In genomic region chr12:56190695-56191155, GRCh38 we compare ENCODE assay signal across 8 cellular contexts. TPM values are rescaled to one million over a fixed set of nuclear protein-coding genes. Genes with fewer than 3 reads are reported as not detected.
DNase-seq lines count a peak whose midpoint lies in the region; ATAC-seq and TF ChIP-seq lines count a peak whose summit lies in the region.

No MANE protein-coding gene starts in this region.

- H3K4me3 ChIP-seq in iPS-20b (ENCODE audit: low read length) (peak overlapping the region; percentile 98), stomach (peak overlapping the region; percentile 85 to 98 (median 90))

- H3K36me3 ChIP-seq in iPS-20b (ENCODE audit: insufficient read depth, low read depth, low read length) (peaks cover 19% of the 10 kb centered on the region), stomach (peaks cover 5 to 12% (median 12%) of the 10 kb centered on the region in 4 donors)

- H3K9me3 ChIP-seq in iPS-20b (ENCODE audit: insufficient read depth, low read depth, low read length): no peaks in the 10 kb centered on the region
- no peaks in the 10 kb centered on the region for H3K9me3 ChIP-seq in stomach

- H3K4me3 Mint-ChIP-seq in activated CD4-positive, alpha-beta memory T cell treated with anti-CD3 and anti-CD28 coated beads, Interleukin-2, amount 10 ng/mL, durations not matched to agents 7 days and 5 days: peak overlapping the region; percentile 97

- intact Hi-C loops in stomach (cut with DNase I; ENCODE audit: low total_unique reads) (no loop called here), head of caudate nucleus (cut with DNase I) (loop anchor here (2.0 to 10.0 kb wide), 2 partner anchors 34 to 74 kb away; partner anchors contain the start of genes COQ10A and NABP2)

- TF ChIP-seq POLR2A in stomach (IDR thresholded peaks at IDR 0.05): no peak

- H3K36me3 Mint-ChIP-seq in activated CD4-positive, alpha-beta memory T cell treated with anti-CD3 and anti-CD28 coated beads, Interleukin-2, amount 10 ng/mL, durations not matched to agents 7 days and 5 days (ENCODE audit: low read depth): peaks cover 44% of the 10 kb centered on the region

- no peak for TF ChIP-seq CTCF in stomach (IDR thresholded peaks at IDR 0.05)

- TF ChIP-seq EP300 in stomach (IDR thresholded peaks at IDR 0.05): no peak

- H3K4me1 ChIP-seq in iPS-20b (ENCODE audit: insufficient read depth, low read length) (peaks cover 12% of the 10 kb centered on the region; the same call in 1 of the 2 replicates), stomach (peaks cover 14 to 34% (median 22%) of the 10 kb centered on the region in 4 donors)

- CTCF ChIA-PET in activated CD4-positive, alpha-beta memory T cell treated with anti-CD3 and anti-CD28 coated beads, Interleukin-2, amount 10 ng/mL, durations not matched to agents 7 days and 5 days (lab: Charles Lee): interaction anchor here (0.7 to 9.6 kb wide), 14 partner anchors 10 to 373 kb away, joined by 3 to 271 read pairs (median 9); partner anchors contain the start of genes ANKRD52, CS, ESYT1 and ORMDL2

- no peaks in the 10 kb centered on the region for H3K9me3 Mint-ChIP-seq in activated CD4-positive, alpha-beta memory T cell treated with anti-CD3 and anti-CD28 coated beads, Interleukin-2, amount 10 ng/mL, durations not matched to agents 7 days and 5 days

- H3K27me3 ChIP-seq in iPS-20b (ENCODE audit: insufficient read depth, low read length): no peaks in the 10 kb centered on the region
- no peaks in the 10 kb centered on the region for H3K27me3 ChIP-seq in stomach

- no peak for ATAC-seq in HG02885 (IDR thresholded peaks at IDR 0.05; ENCODE audit: poor library complexity, unreplicated experiment)

- H3K4me1 Mint-ChIP-seq in activated CD4-positive, alpha-beta memory T cell treated with anti-CD3 and anti-CD28 coated beads, Interleukin-2, amount 10 ng/mL, durations not matched to agents 7 days and 5 days: peaks cover 52% of the 10 kb centered on the region

- peak overlapping the region; percentile 98; the same call in 1 of the 2 replicates for H3K9ac ChIP-seq in iPS-20b (ENCODE audit: low read depth, low read length)

- H3K27ac Mint-ChIP-seq in activated CD4-positive, alpha-beta memory T cell treated with anti-CD3 and anti-CD28 coated beads, Interleukin-2, amount 10 ng/mL, durations not matched to agents 7 days and 5 days: peak overlapping the region; percentile 94

- POLR2A ChIA-PET in activated CD4-positive, alpha-beta memory T cell treated with anti-CD3 and anti-CD28 coated beads, Interleukin-2, amount 10 ng/mL, durations not matched to agents 7 days and 5 days (lab: Charles Lee): interaction anchor here (0.6 to 5.1 kb wide), 8 partner anchors 29 to 278 kb away, joined by 3 to 114 read pairs (median 16); partner anchors contain the start of genes ESYT1, MYL6, PA2G4 and RPL41

- DNase-seq in NCI-H748 (lab: John Stamatoyannopoulos, UW; ENCODE audit: unreplicated experiment): peak; percentile 59
- no peak for DNase-seq in NCI-H748 treated with DMSO at 0.1 percent for 48 hours (lab: John Stamatoyannopoulos, UW)
- DNase-seq in activated CD4-positive, alpha-beta memory T cell treated with anti-CD3 and anti-CD28 coated beads, Interleukin-2, amount 10 ng/mL, durations not matched to agents 7 days and 5 days: no peak
- no peak for DNase-seq in stomach
- DNase-seq in head of caudate nucleus: no peak
- DNase-seq in AG08396 (ENCODE audit: low spot score): no peak

- H3K27me3 Mint-ChIP-seq in activated CD4-positive, alpha-beta memory T cell treated with anti-CD3 and anti-CD28 coated beads, Interleukin-2, amount 10 ng/mL, durations not matched to agents 7 days and 5 days: no peaks in the 10 kb centered on the region

- WGBS in stomach, 5 donors: 21 to 27% (median 25%) methylated on average over 9 of the region's 9 CpGs

- H3K27ac ChIP-seq in iPS-20b (ENCODE audit: low read length) (no peak overlapping the region), stomach (peak overlapping the region; percentile 88 to 98 (median 95))

RNA-seq across cellular contexts. Expression of gene SMARCC2, which starts 1.4 kb away (rescaled TPM):
- 100 to 1,000 TPM; 133 to 137 TPM for total RNA-seq in activated CD4-positive, alpha-beta memory T cell treated with anti-CD3 and anti-CD28 coated beads, Interleukin-2, amount 10 ng/mL, durations not matched to agents 7 days and 5 days
- total RNA-seq in stomach: 100 to 1,000 TPM in 2 of 5 donors, 10 to 100 TPM in 3; 58.0 to 131 (median 72.1) TPM
- polyA plus RNA-seq in stomach: 10 to 100 TPM; 12.5 to 25.7 (median 20.1) TPM

RNA-seq across cellular contexts. Expression of gene RNF41, which starts 31.0 kb away (rescaled TPM):
- total RNA-seq in activated CD4-positive, alpha-beta memory T cell treated with anti-CD3 and anti-CD28 coated beads, Interleukin-2, amount 10 ng/mL, durations not matched to agents 7 days and 5 days: 10 to 100 TPM; 33.8 to 35.2 TPM
- 10 to 100 TPM; 29.4 to 92.4 (median 52.7) TPM for total RNA-seq in stomach
- polyA plus RNA-seq in stomach: 10 to 100 TPM; 10.4 to 20.5 (median 17.4) TPM

RNA-seq across cellular contexts. Expression of gene MYL6, which starts 32.6 kb away (rescaled TPM):
- total RNA-seq in activated CD4-positive, alpha-beta memory T cell treated with anti-CD3 and anti-CD28 coated beads, Interleukin-2, amount 10 ng/mL, durations not matched to agents 7 days and 5 days: 1,000 to 10,000 TPM; 1,594 to 1,602 TPM
- total RNA-seq in stomach: 1,000 to 10,000 TPM; 1,132 to 3,648 (median 2,772) TPM
- 1,000 to 10,000 TPM; 3,181 to 4,672 (median 3,569) TPM for polyA plus RNA-seq in stomach

RNA-seq across cellular contexts. Expression of gene NABP2, which starts 33.4 kb away (rescaled TPM):
- total RNA-seq in activated CD4-positive, alpha-beta memory T cell treated with anti-CD3 and anti-CD28 coated beads, Interleukin-2, amount 10 ng/mL, durations not matched to agents 7 days and 5 days: 10 to 100 TPM; 49.6 to 52.3 TPM
- total RNA-seq in stomach: 10 to 100 TPM in 2 of 5 donors, 1 to 10 TPM in 3; 1.2 to 13.9 (median 8.0) TPM
- polyA plus RNA-seq in stomach: 10 to 100 TPM; 22.2 to 36.5 (median 28.0) TPM

RNA-seq across cellular contexts. Expression of gene MYL6B, which starts 38.3 kb away (rescaled TPM):
- total RNA-seq in activated CD4-positive, alpha-beta memory T cell treated with anti-CD3 and anti-CD28 coated beads, Interleukin-2, amount 10 ng/mL, durations not matched to agents 7 days and 5 days: 10 to 100 TPM; 60.4 to 63.2 TPM
- 10 to 100 TPM in 3 of 5 donors, 1 to 10 TPM in 1, not detected in 1; 4.9 to 24.3 (median 20.6) TPM for total RNA-seq in stomach
- polyA plus RNA-seq in stomach: 10 to 100 TPM; 53.4 to 98.1 (median 60.2) TPM
